Comparison of ENCODE assay signal across 5 cellular contexts in the genomic region with DNA sequence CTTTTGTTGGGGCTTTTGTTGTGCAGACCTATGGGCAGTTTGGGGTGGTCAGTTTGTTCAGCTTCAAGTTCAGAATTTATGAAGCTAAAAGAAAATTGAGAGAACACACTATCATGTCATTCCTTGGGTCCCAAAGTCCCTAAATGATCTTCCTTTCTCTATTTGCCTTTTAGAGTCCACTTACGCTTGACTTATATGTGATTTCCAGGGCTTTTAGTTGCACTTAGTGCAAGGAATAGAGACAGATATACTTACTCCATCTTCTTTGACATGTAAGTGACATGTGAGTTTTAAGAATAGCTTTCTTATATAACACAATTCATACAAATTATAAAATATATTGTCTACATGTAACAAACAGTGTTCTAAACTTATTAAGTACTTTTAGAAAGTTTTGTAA.
"Had no signal": no experiment of that assay in that cellular context is flagged by ENCODE, and none has a peak within 500 bp of the region (broad histone marks: within the 10 kb centered on the region; RNA-seq: fewer than 3 reads in every experiment).

No MANE protein-coding gene starts in this region.

- H2AFZ ChIP-seq: GM23338 had no signal

- H3K4me3 ChIP-seq: GM23338, K562 had no signal

- H3K4me3 Mint-ChIP-seq: GM23338, H9 had no signal

- H3K27ac Mint-ChIP-seq: GM23338 had no signal

- DNase-seq: H9, HCEC 1CT, IMR-90 had no signal

- H3K4me2 ChIP-seq: GM23338 had no signal

- H3K4me1 Mint-ChIP-seq: GM23338 had no signal

- ATAC-seq: GM23338, K562 had no signal
